ENCODE assay signal across 8 cellular contexts in the genomic region with DNA sequence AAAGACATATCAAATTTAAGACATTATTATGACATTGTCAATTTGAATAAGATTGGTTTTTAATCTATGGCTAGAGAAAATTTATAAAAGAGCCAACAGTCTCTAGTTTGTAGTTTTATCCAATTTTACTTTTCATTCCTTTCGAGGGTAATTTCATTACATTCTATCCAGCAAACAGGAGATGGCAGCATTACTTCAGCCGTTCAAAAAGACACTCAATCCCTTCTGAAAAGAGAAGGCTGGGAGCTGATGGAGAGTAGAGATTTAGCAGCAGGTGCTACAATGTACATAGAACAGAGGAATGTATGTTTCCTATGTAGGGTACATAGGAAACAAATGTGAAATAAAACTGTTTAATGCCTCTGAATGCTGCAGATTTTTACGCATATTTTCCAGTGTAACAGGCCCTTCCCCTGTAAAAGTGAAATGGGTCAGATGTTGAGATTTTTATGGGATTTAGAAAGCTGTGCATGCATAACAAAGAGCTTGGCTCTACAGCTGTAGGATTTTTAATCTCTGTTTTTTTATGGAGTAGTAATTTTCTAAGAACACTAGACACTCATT. TPM values are rescaled to one million over a fixed set of nuclear protein-coding genes. Genes with fewer than 3 reads are reported as not detected.
DNase-seq lines count a peak whose midpoint lies in the region; ATAC-seq and FAIRE-seq lines count a peak whose summit lies in the region.

No MANE protein-coding gene starts in this region.

- DNase-seq in COR-L47 (lab: John Stamatoyannopoulos, UW) (peak; percentile 23), HT1080 (ENCODE audit: low read depth) (peak; percentile 24), RPMI7951 (ENCODE audit: low read depth) (peak; percentile 21), frontal cortex (ENCODE audit: low spot score in 2 of 2) (peak in 1 of 2 donors; percentile 30), H4 (ENCODE audit: low spot score) (no peak), urothelium cell line (ENCODE audit: low spot score) (no peak)

- FAIRE-seq in frontal cortex (lab: Jason Lieb, UNC) (peak; percentile 82), urothelium cell line (lab: Jason Lieb, UNC) (no peak)

- ATAC-seq in HG03520 (IDR thresholded peaks at IDR 0.05; ENCODE audit: unreplicated experiment): no peak
- ATAC-seq in HG03196 (IDR thresholded peaks at IDR 0.05; ENCODE audit: unreplicated experiment): no peak

RNA-seq across cellular contexts. Expression of a gene that starts 15.9 kb away (rescaled TPM):
- 2,136 and 3,212 TPM in 2 replicates for total RNA-seq in HT1080 (2014; rRNA removed; shearing (Covaris generic))
- 4,566 and 5,181 TPM in 2 replicates for polyA plus RNA-seq in HT1080 (2015; cell fraction: cytosol; rRNA removed)
- 872 and 902 TPM in 2 replicates for polyA plus RNA-seq in HT1080 (2015; cell fraction: nucleus; rRNA removed)
- 2,174 and 2,304 TPM in 2 replicates for total RNA-seq in RPMI7951 (2014; rRNA removed; shearing (Covaris generic))
- total RNA-seq in frontal cortex: 686 TPM
- 2,146 and 2,177 TPM in 2 replicates for total RNA-seq in H4 (2014; rRNA removed; shearing (Covaris generic))

RNA-seq across cellular contexts. Expression of a gene that starts 31.9 kb away (rescaled TPM):
- total RNA-seq in HT1080 (2014; rRNA removed; shearing (Covaris generic)): 4.5 and 5.5 TPM in 2 replicates
- polyA plus RNA-seq in HT1080 (2015; cell fraction: cytosol; rRNA removed): 4.1 and 5.0 TPM in 2 replicates
- polyA plus RNA-seq in HT1080 (2015; cell fraction: nucleus; rRNA removed): 6.1 and 6.5 TPM in 2 replicates
- 14.6 and 14.9 TPM in 2 replicates for total RNA-seq in RPMI7951 (2014; rRNA removed; shearing (Covaris generic))
- total RNA-seq in frontal cortex: 17.5 TPM
- 6.0 and 9.4 TPM in 2 replicates for total RNA-seq in H4 (2014; rRNA removed; shearing (Covaris generic))

Comparison
In these comparisons a context has a peak if more than half of its experiments do, and no peak if none do; other contexts are left out.
1. DNase-seq: peak in COR-L47 (single experiment), HT1080 (single experiment) and RPMI7951 (single experiment); none in H4 (single experiment) and urothelium cell line (single experiment).